In genomic region chr5:2014058-2014610, GRCh38 we compare ENCODE assay signal across 20 cellular contexts.
"Had no signal": no experiment of that assay in that cellular context is flagged by ENCODE, and none has a peak within 500 bp of the region (broad histone marks: within the 10 kb centered on the region; RNA-seq: fewer than 3 reads in every experiment).

No MANE protein-coding gene starts in this region.

- H3K27me3 ChIP-seq: gastroesophageal sphincter had no signal

- H3K36me3 ChIP-seq: gastroesophageal sphincter, left lung, thoracic aorta had no signal

- H3K27ac ChIP-seq: coronary artery, dorsolateral prefrontal cortex, gastroesophageal sphincter, left lung, skin epidermis, thoracic aorta had no signal

- DNase-seq: activated CD4-positive, alpha-beta memory T cell treated with anti-CD3 and anti-CD28 coated beads, Interleukin-2, amount 10 ng/mL, durations not matched to agents 7 days and 5 days; activated CD4-positive, alpha-beta T cell treated with anti-CD3 and anti-CD28 coated beads for 1 hour; activated CD4-positive, alpha-beta T cell treated with anti-CD3 and anti-CD28 coated beads, Interleukin-2, amount 10 ng/mL, durations not matched to agents 7 days and 5 days; activated naive CD4-positive, alpha-beta T cell treated with Interleukin-2 at 50 U/mL for 16 hours; activated T-cell treated with anti-CD3 and anti-CD28 coated beads, Interleukin-2, amount 50 U/mL, for 48 hours; anterior cingulate cortex; dorsolateral prefrontal cortex; effector memory CD4-positive, alpha-beta T cell; erythroblast; hypothalamus; immature natural killer cell; left lung; posterior cingulate gyrus; stimulated activated CD4-positive, alpha-beta T cell treated with anti-CD3 and anti-CD28 coated beads, Interleukin-12 subunit alpha, Interleukin-12 subunit beta, amount 100 ng/mL, for 4 hours; stimulated activated CD4-positive, alpha-beta T cell treated with anti-CD3 and anti-CD28 coated beads, Interleukin-4, amount 100 ng/mL, for 1 hour; T-helper 2 cell had no signal

- H3K9me3 ChIP-seq: gastroesophageal sphincter, left lung, thoracic aorta had no signal

- H3K4me3 ChIP-seq: coronary artery, gastroesophageal sphincter, left lung, skin epidermis, thoracic aorta had no signal

- H3K4me1 ChIP-seq: gastroesophageal sphincter, left lung had no signal
